9 cellular contexts compared by ENCODE assay signal in genomic region chr20:17959257-17959627, GRCh38. TPM values are rescaled to one million over a fixed set of nuclear protein-coding genes. Genes with fewer than 3 reads are reported as not detected.
DNase-seq lines count a peak whose midpoint lies in the region; ATAC-seq, FAIRE-seq and TF ChIP-seq lines count a peak whose summit lies in the region.
"Had no signal": no experiment of that assay in that cellular context is flagged by ENCODE, and none has a peak within 500 bp of the region (broad histone marks: within the 10 kb centered on the region; RNA-seq: fewer than 3 reads in every experiment).

No MANE protein-coding gene starts in this region.

- H3K4me1 ChIP-seq in Caco-2 (peaks cover 64% of the 10 kb centered on the region), K562 (replicated peaks in 1 of 2; ENCODE audit: control insufficient read depth in 2 of 2, insufficient read depth in 2 of 2, low read length in 2 of 2) (peaks cover 21 to 56% of the 10 kb centered on the region in 2 experiments)

- intact Hi-C loops in Caco-2 (cut with micrococcal nuclease; ENCODE audit: unreplicated experiment) = loop anchor here (5.0 kb wide), 1 partner anchor 38 kb away; no protein-coding TSS in a partner anchor
- intact Hi-C loops in K562 (cut with micrococcal nuclease) = no loop called here

- CTCF ChIA-PET in Caco-2 (lab: Charles Lee) (interaction anchor here (0.8 to 2.0 kb wide), 6 partner anchors 9 to 277 kb away, joined by 3 to 21 read pairs (median 6); partner anchors contain the start of genes MGME1 and SNX5), K562 (lab: Yijun Ruan, JAX; ENCODE audit: low intra/inter-chr PET ratio) (no interaction called here)

- FAIRE-seq in K562 (lab: Jason Lieb, UNC) = no peak

- H3K4me3 Mint-ChIP-seq in Caco-2 (ENCODE audit: unreplicated experiment) (no peak overlapping the region), neural crest cell (peak overlapping the region; percentile 25)

- H3K27me3 Mint-ChIP-seq in Caco-2 (ENCODE audit: insufficient read depth, unreplicated experiment) (no peaks in the 10 kb centered on the region), neural crest cell (ENCODE audit: low read depth) (no peaks in the 10 kb centered on the region)

- H3K27ac Mint-ChIP-seq in Caco-2 (ENCODE audit: unreplicated experiment) (peak overlapping the region; percentile 20), neural crest cell (ENCODE audit: unreplicated experiment) (no peak overlapping the region)

- no peak overlapping the region for H2AFZ ChIP-seq in K562 (ENCODE audit: low read depth, low read length)

- peaks cover 33% of the 10 kb centered on the region for H4K20me1 ChIP-seq in K562 (replicated peaks; ENCODE audit: control insufficient read depth, insufficient read depth, low read length)

- BruUV-seq in Caco-2 (replicated peaks; lab: Mats Ljungman, UMichigan) (no TSS peak), K562 (replicated peaks; lab: Mats Ljungman, UMichigan) (no TSS peak)

- H3K4me1 Mint-ChIP-seq in Caco-2 (ENCODE audit: low read depth, unreplicated experiment) (peaks cover 61% of the 10 kb centered on the region), neural crest cell (peaks cover 57% of the 10 kb centered on the region)

- H3K27ac ChIP-seq in K562 (ENCODE audit: extremely low read depth, low read depth, low read length) = peak overlapping the region; percentile 64

- in situ Hi-C loops in K562 (cut with MboI) = no loop called here

- no peak overlapping the region for H3K4me3 ChIP-seq in Caco-2 (ENCODE audit: low read depth, low read length)
- H3K4me3 ChIP-seq in K562 = no peak overlapping the region
- no peak overlapping the region for H3K4me3 ChIP-seq in foreskin fibroblast (ENCODE audit: low read depth in 1 of 2, low read length in 2 of 2)

- H3K9ac ChIP-seq in K562 (ENCODE audit: insufficient read depth in 1 of 2, low read depth in 2 of 2, low read length in 2 of 2) = peak overlapping the region in 1 of 2 experiments; percentile 42; a peak in 2 of 4 replicates

- DNase-seq in Caco-2 (no peak), K562 (ENCODE audit: extremely low read depth in 1 of 4, low spot score in 3 of 4) (no peak), neural crest cell (ENCODE audit: low read depth, low spot score) (no peak), foreskin fibroblast (no peak), COR-L47 (lab: John Stamatoyannopoulos, UW) (no peak), T1000 (lab: John Stamatoyannopoulos, UW) (no peak), hypothalamus (lab: John Stamatoyannopoulos, UW) (no peak)
- DNase-seq: aorta had no signal

- peaks cover 3% of the 10 kb centered on the region for H3K9me1 ChIP-seq in K562 (ENCODE audit: control insufficient read depth, insufficient read depth, low read length)

- peaks cover 97% of the 10 kb centered on the region for H3K36me3 Mint-ChIP-seq in Caco-2 (ENCODE audit: insufficient read depth, unreplicated experiment)
- H3K36me3 Mint-ChIP-seq in neural crest cell (ENCODE audit: low read depth) = peaks cover 9% of the 10 kb centered on the region

- TF ChIP-seq POLR2A in K562 (conservative IDR thresholded peaks at IDR 0.05) = no peak

- H3K79me2 ChIP-seq in K562 (ENCODE audit: control insufficient read depth, insufficient read depth, low read length) = peaks cover 100% of the 10 kb centered on the region

- H3K27me3 ChIP-seq in Caco-2 (replicated peaks; ENCODE audit: control insufficient read depth, insufficient read depth, low read length) (no peaks in the 10 kb centered on the region), K562 (ENCODE audit: control insufficient read depth in 2 of 2, insufficient read depth in 2 of 2, low read length in 2 of 2) (no peaks in the 10 kb centered on the region)

- H3K4me2 ChIP-seq in K562 (ENCODE audit: insufficient read depth, low read length) = peak overlapping the region; percentile 33

- POLR2A ChIA-PET in Caco-2 (lab: Charles Lee) (interaction anchor here (0.7 to 1.7 kb wide), 4 partner anchors 8 to 36 kb away, joined by 3 to 13 read pairs (median 12); partner anchors contain the start of genes MGME1 and SNX5), K562 (lab: Yijun Ruan, JAX) (interaction anchor here (1.0 to 4.3 kb wide), 5 partner anchors 9 to 281 kb away, joined by 3 to 42 read pairs (median 4); partner anchors contain the start of genes MGME1 and SNX5)

- H3K9me3 Mint-ChIP-seq in Caco-2 (ENCODE audit: unreplicated experiment) (no peaks in the 10 kb centered on the region), neural crest cell (no peaks in the 10 kb centered on the region)

- H3K36me3 ChIP-seq in Caco-2 (ENCODE audit: control insufficient read depth, insufficient read depth, low read length) (0 out of 2 replicates have a peak, but pooled peaks cover 5% of the 10 kb centered on the region), K562 (ENCODE audit: control insufficient read depth, insufficient read depth, low read length) (peaks cover 73% of the 10 kb centered on the region)

- H3K9me3 ChIP-seq in Caco-2 (no peaks in the 10 kb centered on the region), K562 (replicated peaks; ENCODE audit: control insufficient read depth, insufficient read depth, low read depth, low read length) (no peaks in the 10 kb centered on the region)

- TF ChIP-seq RAD21 in K562 (CRISPR knock-in tag; conservative IDR thresholded peaks at IDR 0.05 in 1 of 2, IDR thresholded peaks at IDR 0.05 in 1 of 2) = no peak

- ATAC-seq in HG02610 (IDR thresholded peaks at IDR 0.05; ENCODE audit: unreplicated experiment) (peak; percentile 27), K562 (no peak)

- TF ChIP-seq CTCF in Caco-2 (IDR thresholded peaks at IDR 0.05; ENCODE audit: insufficient read depth in 1 of 2, low read depth in 1 of 2, low read length in 1 of 2, severe bottlenecking in 1 of 2, unreplicated experiment in 1 of 2) (no peak), K562 (IDR thresholded peaks at IDR 0.05 in 2 of 3, conservative IDR thresholded peaks at IDR 0.05 in 1 of 3; ENCODE audit: insufficient read depth in 2 of 3, low read depth in 1 of 3, low read length in 3 of 3) (no peak), neural crest cell (conservative IDR thresholded peaks at IDR 0.05) (no peak), foreskin fibroblast (IDR thresholded peaks at IDR 0.05; ENCODE audit: low read depth, low read length) (no peak)

- no peak for TF ChIP-seq EP300 in K562 (IDR thresholded peaks at IDR 0.05; ENCODE audit: low read length)

- WGBS in K562 (ENCODE audit: insufficient coverage, low coverage, missing lambda C conversion rate) = 26% methylated on average over 4 of the region's 5 CpGs

TF ChIP-seq in K562, 482 proteins besides CTCF, POLR2A, EP300 and RAD21 (continues in another document):
- no peak for TF ChIP-seq TAL1 (IDR thresholded peaks at IDR 0.05)

RNA-seq across cellular contexts. Expression of gene SNX5, which starts 9.4 kb away (rescaled TPM):
- total RNA-seq in Caco-2 (2022) (275 and 299 TPM in 2 replicates), K562 (2014; rRNA removed) (150 and 171 TPM in 2 replicates), K562 (2014; rRNA removed; fragmentation: Illumina TruSeq; extraction: Trizol) (157 and 183 TPM in 2 replicates), K562 (2015; rRNA removed; fragmentation: Illumina TruSeq; extraction: Trizol) (156 and 164 TPM in 2 replicates), K562 (2021) (128 and 142 TPM in 2 replicates), neural crest cell (116 and 123 TPM in 2 replicates)
- 174 and 330 TPM in 2 replicates for total RNA-seq in K562 (2011; cell fraction: chromatin; rRNA removed; ENCODE audit: low replicate concordance)
- total RNA-seq in K562 (2011; cell fraction: nucleolus; rRNA removed) = 139 and 146 TPM in 2 replicates
- total RNA-seq in K562 (2011; cell fraction: nucleoplasm; rRNA removed) = 189 and 260 TPM in 2 replicates
- polyA plus RNA-seq in K562 (2011; rRNA removed) (139 and 174 TPM in 2 replicates), K562 (2014; fragmentation: Illumina TruSeq; extraction: Trizol) (150 and 160 TPM in 2 replicates), K562 (2014; fragmentation: Nextera tagmentation; extraction: Ambion mirVana) (10 to 100 TPM; 53.5 to 69.8 TPM), K562 (2014; rRNA removed) (232 and 276 TPM in 2 replicates)
- polyA plus RNA-seq in K562 (2011; cell fraction: cytosol; rRNA removed) = 84.9 and 100 TPM in 2 replicates
- 170 and 187 TPM in 2 replicates for polyA plus RNA-seq in K562 (2011; cell fraction: nucleus; rRNA removed)
- 122 and 132 TPM in 2 replicates for polyA plus RNA-seq in K562 (2012)
- polyA minus RNA-seq in K562 (2011; rRNA and poly(A)+ RNA removed) = 156 and 164 TPM in 2 replicates
- 70.9 and 78.5 TPM in 2 replicates for polyA minus RNA-seq in K562 (2011; cell fraction: cytosol; rRNA and poly(A)+ RNA removed)
- polyA minus RNA-seq in K562 (2011; cell fraction: nucleus; rRNA and poly(A)+ RNA removed) = 156 and 184 TPM in 2 replicates

RNA-seq across cellular contexts. Expression of gene MGME1, which starts 9.6 kb away (rescaled TPM):
- 44.3 and 50.5 TPM in 2 replicates for total RNA-seq in Caco-2 (2022)
- total RNA-seq in K562 (2011; cell fraction: chromatin; rRNA removed; ENCODE audit: low replicate concordance) = 27.5 and 51.1 TPM in 2 replicates
- 29.0 and 30.2 TPM in 2 replicates for total RNA-seq in K562 (2011; cell fraction: nucleolus; rRNA removed)
- 29.8 and 32.3 TPM in 2 replicates for total RNA-seq in K562 (2011; cell fraction: nucleoplasm; rRNA removed)
- 15.6 and 15.9 TPM in 2 replicates for total RNA-seq in K562 (2014; rRNA removed)
- total RNA-seq in K562 (2014; rRNA removed; fragmentation: Illumina TruSeq; extraction: Trizol) = 38.6 and 42.7 TPM in 2 replicates
- total RNA-seq in K562 (2015; rRNA removed; fragmentation: Illumina TruSeq; extraction: Trizol) = 34.1 and 35.0 TPM in 2 replicates
- 29.2 and 30.6 TPM in 2 replicates for total RNA-seq in K562 (2021)
- 25.9 and 36.0 TPM in 2 replicates for polyA plus RNA-seq in K562 (2011; rRNA removed)
- polyA plus RNA-seq in K562 (2011; cell fraction: cytosol; rRNA removed) = 12.0 and 17.2 TPM in 2 replicates
- 15.6 and 16.5 TPM in 2 replicates for polyA plus RNA-seq in K562 (2011; cell fraction: nucleus; rRNA removed)
- polyA plus RNA-seq in K562 (2012) = 33.1 and 37.6 TPM in 2 replicates
- 41.3 and 45.1 TPM in 2 replicates for polyA plus RNA-seq in K562 (2014; fragmentation: Illumina TruSeq; extraction: Trizol)
- 10 to 100 TPM; 13.4 to 20.7 TPM for polyA plus RNA-seq in K562 (2014; fragmentation: Nextera tagmentation; extraction: Ambion mirVana)
- 23.1 and 27.3 TPM in 2 replicates for polyA plus RNA-seq in K562 (2014; rRNA removed)
- polyA minus RNA-seq in K562 (2011; rRNA and poly(A)+ RNA removed) = 35.0 and 37.2 TPM in 2 replicates
- 19.7 and 26.8 TPM in 2 replicates for polyA minus RNA-seq in K562 (2011; cell fraction: cytosol; rRNA and poly(A)+ RNA removed)
- polyA minus RNA-seq in K562 (2011; cell fraction: nucleus; rRNA and poly(A)+ RNA removed) = 16.3 and 30.9 TPM in 2 replicates
- 35.2 and 39.0 TPM in 2 replicates for total RNA-seq in neural crest cell
